Comparison of ENCODE assay signal across 22 cellular contexts in the genomic region with DNA sequence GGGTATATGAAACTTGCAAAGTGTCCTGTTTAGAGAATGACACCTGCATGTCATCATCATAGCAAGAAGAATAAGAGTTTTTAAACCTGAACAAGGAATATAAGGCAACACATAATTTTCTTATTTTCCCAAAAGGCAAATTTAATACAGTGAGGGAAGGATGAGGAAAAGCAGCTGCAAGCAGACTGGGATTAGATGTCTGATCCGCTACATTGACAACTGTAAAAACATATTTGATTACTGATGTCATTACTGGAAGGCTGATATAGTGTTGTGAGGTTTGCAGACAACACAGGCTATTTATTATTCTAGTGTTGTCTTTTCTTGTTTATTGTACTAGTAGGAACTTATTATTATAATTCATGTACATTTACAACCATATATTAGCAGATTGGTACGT.
"Had no signal": no experiment of that assay in that cellular context is flagged by ENCODE, and none has a peak within 500 bp of the region (broad histone marks: within the 10 kb centered on the region; RNA-seq: fewer than 3 reads in every experiment).

No MANE protein-coding gene starts in this region.

- H3K4me3 ChIP-seq: lung, ovary, psoas muscle, smooth muscle cell, stomach, transverse colon, upper lobe of right lung, uterus had no signal

- H3K36me3 ChIP-seq: ovary, stomach, transverse colon, upper lobe of right lung, uterus had no signal

- H3K4me1 Mint-ChIP-seq: memory B cell; naive thymus-derived CD4-positive, alpha-beta T cell had no signal

- H3K27me3 Mint-ChIP-seq: memory B cell; naive thymus-derived CD4-positive, alpha-beta T cell had no signal

- H3K4me1 ChIP-seq: psoas muscle, stomach, transverse colon, upper lobe of right lung, uterus had no signal

- H3K27ac Mint-ChIP-seq: memory B cell; naive thymus-derived CD4-positive, alpha-beta T cell; nephron progenitor cell had no signal

- H3K4me3 Mint-ChIP-seq: memory B cell; naive thymus-derived CD4-positive, alpha-beta T cell; nephron progenitor cell had no signal

- H3K27ac ChIP-seq: ovary, psoas muscle, stomach, transverse colon, upper lobe of right lung, uterus had no signal

- H3K9me3 ChIP-seq: ovary, psoas muscle, stomach, transverse colon, upper lobe of right lung, uterus had no signal

- ATAC-seq: naive thymus-derived CD4-positive, alpha-beta T cell; right cardiac atrium; upper lobe of right lung had no signal

- H3K36me3 Mint-ChIP-seq: memory B cell; naive thymus-derived CD4-positive, alpha-beta T cell had no signal

- H3K9me3 Mint-ChIP-seq: memory B cell, nephron progenitor cell had no signal

- DNase-seq: cortex of kidney; effector CD4-positive, alpha-beta T cell; head of caudate nucleus; naive thymus-derived CD4-positive, alpha-beta T cell; nephron progenitor cell; occipital lobe; ovary; posterior cingulate gyrus; psoas muscle; right cardiac atrium; stimulated activated CD4-positive, alpha-beta T cell treated with anti-CD3 and anti-CD28 coated beads, Interleukin-12 subunit alpha, Interleukin-12 subunit beta, amount 100 ng/mL, for 4 hours; stimulated activated CD4-positive, alpha-beta T cell treated with anti-CD3 and anti-CD28 coated beads, Interleukin-1b, Interleukin-23, amount 100 ng/mL, for 48 hours; stimulated activated CD4-positive, alpha-beta T cell treated with anti-CD3 and anti-CD28 coated beads, Interleukin-4, amount 100 ng/mL, for 1 hour; stimulated activated CD8-positive, alpha-beta memory T cell treated with anti-CD3 and anti-CD28 coated beads, Interleukin-4, amount 100 ng/mL, for 48 hours; stimulated activated naive CD4-positive, alpha-beta T cell treated with Interleukin-2 at 50 U/mL for 16 hours; stomach; transverse colon; upper lobe of right lung; uterus had no signal

- H3K27me3 ChIP-seq: ovary, stomach, transverse colon, upper lobe of right lung, uterus had no signal
